8 cellular contexts compared by ENCODE assay signal in genomic region chr12:127083028-127083949, GRCh38.
DNase-seq lines count a peak whose midpoint lies in the region; ATAC-seq and TF ChIP-seq lines count a peak whose summit lies in the region.

No MANE protein-coding gene starts in this region.

- H3K4me2 ChIP-seq in OCI-LY7 (ENCODE audit: low read length): peak overlapping the region; percentile 40

- H3K9me3 ChIP-seq in OCI-LY7 (ENCODE audit: low read length) (no peaks in the 10 kb centered on the region), suprapubic skin (no peaks in the 10 kb centered on the region)

- peaks cover 5% of the 10 kb centered on the region for H3K27me3 ChIP-seq in suprapubic skin

- POLR2A ChIA-PET in OCI-LY7 (lab: Charles Lee): no interaction called here

- ATAC-seq in GM21786 (IDR thresholded peaks at IDR 0.05; ENCODE audit: unreplicated experiment) (peak; percentile 98), left lobe of liver (peak; percentile 89)

- no peaks in the 10 kb centered on the region for H3K9me2 ChIP-seq in OCI-LY7 (ENCODE audit: insufficient read depth, low read length)

- DNase-seq in activated T-cell treated with anti-CD3 and anti-CD28 coated beads for 24 hours (ENCODE audit: low read depth) (peak; percentile 1), HuH-7.5 (ENCODE audit: low spot score) (peak; percentile 16), OCI-LY7 (ENCODE audit: low spot score) (peak; percentile 44), left lobe of liver (ENCODE audit: low spot score) (no peak), suprapubic skin (ENCODE audit: low spot score in 2 of 2) (no peak)
- DNase-seq in activated T-cell treated with anti-CD3 and anti-CD28 coated beads, Interleukin-2, amount 50 U/mL, for 48 hours: no peak
- peak; percentile 41 for DNase-seq in central memory CD4-positive, alpha-beta T cell

- no peak for TF ChIP-seq EP300 in suprapubic skin (IDR thresholded peaks at IDR 0.05)

- no peaks in the 10 kb centered on the region for H4K20me1 ChIP-seq in OCI-LY7 (ENCODE audit: insufficient read depth, low read length)

- TF ChIP-seq CTCF in OCI-LY7 (conservative IDR thresholded peaks at IDR 0.05; ENCODE audit: low read length) (no peak), suprapubic skin (IDR thresholded peaks at IDR 0.05) (no peak)

- peak overlapping the region; percentile 93 for H2AFZ ChIP-seq in OCI-LY7 (ENCODE audit: low read length)

- H3K27ac ChIP-seq in OCI-LY7 (ENCODE audit: low read depth, low read length, poor library complexity, severe bottlenecking): no peak overlapping the region
- H3K27ac ChIP-seq in suprapubic skin: no peak overlapping the region

- H3K36me3 ChIP-seq in OCI-LY7 (ENCODE audit: insufficient read depth, low read length) (no peaks in the 10 kb centered on the region), suprapubic skin (no peaks in the 10 kb centered on the region)

- H3K79me2 ChIP-seq in OCI-LY7 (ENCODE audit: insufficient read depth, low read depth, low read length): no peaks in the 10 kb centered on the region

- CTCF ChIA-PET in OCI-LY7 (lab: Charles Lee; ENCODE audit: unreplicated experiment): no interaction called here

- peak overlapping the region; percentile 30 for H3K4me3 ChIP-seq in OCI-LY7 (ENCODE audit: low read depth, low read length, poor library complexity, severe bottlenecking)
- H3K4me3 ChIP-seq in suprapubic skin: peak overlapping the region; percentile 40

- 16% methylated on average over 6 of the region's 6 CpGs for WGBS in suprapubic skin

- intact Hi-C loops in OCI-LY7 (cut with micrococcal nuclease; ENCODE audit: unreplicated experiment): no loop called here

- no peaks in the 10 kb centered on the region for H3K4me1 ChIP-seq in OCI-LY7 (ENCODE audit: insufficient read depth, low read length, poor library complexity, severe bottlenecking)
- H3K4me1 ChIP-seq in suprapubic skin: peaks cover 9% of the 10 kb centered on the region

- TF ChIP-seq POLR2A in suprapubic skin (IDR thresholded peaks at IDR 0.05): no peak

- no TSS peak for BruUV-seq in OCI-LY7 (replicated peaks; lab: Mats Ljungman, UMichigan)

Comparison
In these comparisons a context has a peak if more than half of its experiments do, and no peak if none do; other contexts are left out.
1. DNase-seq: peak in activated T-cell treated with anti-CD3 and anti-CD28 coated beads for 24 hours (single experiment), HuH-7.5 (single experiment), OCI-LY7 (single experiment) and central memory CD4-positive, alpha-beta T cell (single experiment); none in activated T-cell treated with anti-CD3 and anti-CD28 coated beads, Interleukin-2, amount 50 U/mL, for 48 hours (0 of 2), left lobe of liver (single experiment) and suprapubic skin (0 of 2).